ENCODE assay signal across 5 cellular contexts in the genomic region with DNA sequence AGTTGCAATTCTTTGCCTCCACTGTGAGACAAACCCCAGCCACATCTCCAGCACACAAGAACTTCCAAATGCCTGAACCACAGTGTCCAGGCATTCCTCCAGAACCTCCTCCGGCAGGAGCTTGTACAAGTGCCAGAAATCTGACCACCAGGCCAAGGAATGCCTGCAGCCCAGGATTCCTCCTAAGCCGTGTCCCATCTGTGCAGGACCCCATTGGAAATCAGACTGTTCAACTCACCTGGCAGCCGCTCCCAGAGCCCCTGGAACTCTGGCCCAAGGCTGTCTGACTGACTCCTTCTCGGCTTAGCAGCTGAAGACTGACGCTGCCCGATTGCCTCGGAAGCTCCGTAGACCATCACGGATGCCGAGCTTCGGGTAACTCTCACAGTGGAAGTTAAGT. TPM values are rescaled to one million over a fixed set of nuclear protein-coding genes. Genes with fewer than 3 reads are reported as not detected.
"Had no signal": no experiment of that assay in that cellular context is flagged by ENCODE, and none has a peak within 500 bp of the region (broad histone marks: within the 10 kb centered on the region; RNA-seq: fewer than 3 reads in every experiment).

No MANE protein-coding gene starts in this region.

RNA-seq across cellular contexts. Expression of gene A2ML1, which starts 15.3 kb away (rescaled TPM):
- total RNA-seq: activated B cell treated with CpG ODN at 0.5 μM for 24 hours; activated CD4-positive, alpha-beta T cell treated with anti-CD3 and anti-CD28 coated beads, Interleukin-2, amount 10 ng/mL, durations not matched to agents 24 days and 14 days; activated CD8-positive, alpha-beta memory T cell treated with anti-CD3 and anti-CD28 coated beads, Interleukin-2, amount 10 ng/mL, durations not matched to agents 7 days and 5 days; activated T-helper 1 cell treated with anti-CD3 and anti-CD28 coated beads, Interleukin-12 subunit alpha, Interleukin-12 subunit beta, Interleukin-2, Interleukin-4 antibody, amounts not matched to agents 30 ng/mL and 10 ng/mL and 1 ng/mL, durations not matched to agents 14 hours and 24 hours and 36 hours; ascending aorta had no signal
